ENCODE assay signal across 1 cellular context in genomic region chr1:65419681-65420589, GRCh38.
TF ChIP-seq lines count a peak whose summit lies in the region.

No MANE protein-coding gene starts in this region.

TF ChIP-seq in GM23338, 12 proteins besides CTCF, POLR2A, EP300 and RAD21:
- TF ChIP-seq ZNF462 (CRISPR knock-in tag; IDR thresholded peaks at IDR 0.05): 0 out of 2 replicates have a peak, but pooled peaks have one; percentile 13
- TF ChIP-seq STAT1 (IDR thresholded peaks at IDR 0.05; ENCODE audit: unreplicated experiment): no peak
- TF ChIP-seq EZH2 (IDR thresholded peaks at IDR 0.05; ENCODE audit: low read depth, unreplicated experiment): no peak
- TF ChIP-seq ZNF331 (CRISPR knock-in tag; IDR thresholded peaks at IDR 0.05; ENCODE audit: low read depth): no peak
